Comparison of ENCODE assay signal across 21 cellular contexts in the genomic region with DNA sequence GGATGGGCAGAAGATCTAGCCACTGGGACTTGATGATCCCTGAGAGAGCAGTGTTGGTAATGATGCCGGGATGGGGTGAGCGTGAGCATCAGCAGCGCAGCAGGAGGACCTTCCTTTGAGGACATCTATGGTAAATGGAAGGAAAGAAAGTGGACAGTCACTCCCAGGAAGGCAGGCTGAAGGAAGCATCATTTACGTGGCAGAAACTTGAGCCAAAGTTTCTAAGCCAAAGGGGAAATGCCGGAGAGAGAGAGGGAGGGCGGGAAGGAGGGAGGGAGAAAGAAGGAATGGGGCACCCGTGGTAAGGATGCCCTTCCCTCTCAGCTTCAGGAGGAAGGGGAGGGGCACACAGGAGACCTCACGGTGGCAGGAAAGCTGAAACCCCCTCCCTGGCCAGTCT.
DNase-seq lines count a peak whose midpoint lies in the region; ATAC-seq and TF ChIP-seq lines count a peak whose summit lies in the region.
"Had no signal": no experiment of that assay in that cellular context is flagged by ENCODE, and none has a peak within 500 bp of the region (broad histone marks: within the 10 kb centered on the region; RNA-seq: fewer than 3 reads in every experiment).

No MANE protein-coding gene starts in this region.

- H3K4me3 Mint-ChIP-seq in HFFc6 (no peak overlapping the region), brain (no peak overlapping the region)
- H3K4me3 Mint-ChIP-seq in natural killer cell treated with Interleukin-12 subunit alpha and Interleukin-12 subunit beta and Interleukin-15 and Interleukin-18, amount 100 ng/mL, for 72 hours: no peak overlapping the region
- H3K4me3 Mint-ChIP-seq: CD8-positive, alpha-beta T cell had no signal

- H3K27me3 Mint-ChIP-seq in HFFc6 (ENCODE audit: insufficient read depth) (0 out of 2 replicates have a peak, but pooled peaks cover 3% of the 10 kb centered on the region), brain (peaks cover 4% of the 10 kb centered on the region)
- H3K27me3 Mint-ChIP-seq in natural killer cell treated with Interleukin-12 subunit alpha and Interleukin-12 subunit beta and Interleukin-15 and Interleukin-18, amount 100 ng/mL, for 72 hours: no peaks in the 10 kb centered on the region

- H2AFZ ChIP-seq in ACC112 (ENCODE audit: low read length, unreplicated experiment): no peak overlapping the region

- peaks cover 8% of the 10 kb centered on the region; the same call in 1 of the 2 replicates for H3K36me3 ChIP-seq in ACC112 (ENCODE audit: insufficient read depth, low read length)
- H3K36me3 ChIP-seq in gastroesophageal sphincter: peaks cover 0 to 66% of the 10 kb centered on the region in 2 donors
- H3K36me3 ChIP-seq: HAP-1 had no signal

- H3K4me1 Mint-ChIP-seq in HFFc6 (ENCODE audit: low read depth) (peaks cover 11% of the 10 kb centered on the region), brain (peaks cover 51% of the 10 kb centered on the region)
- no peaks in the 10 kb centered on the region for H3K4me1 Mint-ChIP-seq in natural killer cell treated with Interleukin-12 subunit alpha and Interleukin-12 subunit beta and Interleukin-15 and Interleukin-18, amount 100 ng/mL, for 72 hours (ENCODE audit: low read depth in 2 of 2)

- TF ChIP-seq CTCF in HFFc6 (IDR thresholded peaks at IDR 0.05) (no peak), brain (conservative IDR thresholded peaks at IDR 0.05) (no peak), gastroesophageal sphincter (IDR thresholded peaks at IDR 0.05) (no peak)

- no peak for TF ChIP-seq POLR2A in gastroesophageal sphincter (IDR thresholded peaks at IDR 0.05)

- H3K27ac Mint-ChIP-seq in HFFc6: peak overlapping the region; percentile 72; the same call in 1 of the 2 replicates
- H3K27ac Mint-ChIP-seq in brain: peak overlapping the region in 4 of 5 experiments; percentile 6 to 18 (median 8)
- H3K27ac Mint-ChIP-seq in natural killer cell treated with Interleukin-12 subunit alpha and Interleukin-12 subunit beta and Interleukin-15 and Interleukin-18, amount 100 ng/mL, for 72 hours: no peak overlapping the region

- no peak for TF ChIP-seq EP300 in gastroesophageal sphincter (IDR thresholded peaks at IDR 0.05)

- H3K27ac ChIP-seq in ACC112 (ENCODE audit: low read depth, low read length) (peak overlapping the region; percentile 80), gastroesophageal sphincter (no peak overlapping the region)
- H3K27ac ChIP-seq: BLaER1 treated with 17β-estradiol and CSF1 and Interleukin-3, amounts not matched to agents 10 nM and 100 nM; KMS-11 had no signal

- no peaks in the 10 kb centered on the region for H3K9me3 ChIP-seq in gastroesophageal sphincter
- H3K9me3 ChIP-seq: BLaER1 treated with 17β-estradiol and CSF1 and Interleukin-3, amounts not matched to agents 10 nM and 100 nM; HAP-1 had no signal

- WGBS in gastroesophageal sphincter (ENCODE audit: low coverage in 1 of 2), 2 donors: 70 to 80% methylated on average over 2 to 8 of the region's 8 CpGs

- H3K4me1 ChIP-seq in ACC112 (ENCODE audit: control insufficient read depth, insufficient read depth, low read length, unreplicated experiment): peaks cover 25% of the 10 kb centered on the region
- H3K4me1 ChIP-seq in gastroesophageal sphincter: no peaks in the 10 kb centered on the region
- H3K4me1 ChIP-seq: HAP-1 had no signal

- DNase-seq in HFFc6 (no peak), iris pigment epithelial cell (ENCODE audit: low read depth) (peak; percentile 18), AG20443 (ENCODE audit: low spot score) (no peak)
- DNase-seq in stimulated activated CD4-positive, alpha-beta T cell treated with anti-CD3 and anti-CD28 coated beads, Interleukin-1b, Interleukin-23, amount 100 ng/mL, for 48 hours: no peak
- DNase-seq in natural killer cell treated with Interleukin-12 subunit alpha and Interleukin-12 subunit beta and Interleukin-15 and Interleukin-18, amount 100 ng/mL, for 72 hours (ENCODE audit: low spot score): no peak
- DNase-seq: CD8-positive, alpha-beta T cell; DND-41; NCI-H1105; NCI-H146; NCI-H2029; NCI-H2227 treated with DMSO at 0.1 percent for 48 hours; NCI-H510A; NCI-H748 treated with DMSO at 0.1 percent for 48 hours had no signal

- no peak for ATAC-seq in natural killer cell treated with Interleukin-12 subunit alpha and Interleukin-12 subunit beta and Interleukin-15 and Interleukin-18, amount 100 ng/mL, for 72 hours
- ATAC-seq in gastroesophageal sphincter: no peak
- ATAC-seq: CD8-positive, alpha-beta T cell; GM12878; Panc1 had no signal

- H3K36me3 Mint-ChIP-seq in HFFc6 (ENCODE audit: low read depth) (peaks cover 24% of the 10 kb centered on the region), brain (peaks cover 15% of the 10 kb centered on the region)
- no peaks in the 10 kb centered on the region for H3K36me3 Mint-ChIP-seq in natural killer cell treated with Interleukin-12 subunit alpha and Interleukin-12 subunit beta and Interleukin-15 and Interleukin-18, amount 100 ng/mL, for 72 hours

- no peaks in the 10 kb centered on the region for H3K27me3 ChIP-seq in ACC112 (ENCODE audit: insufficient read depth, low read length)
- H3K27me3 ChIP-seq in gastroesophageal sphincter: no peaks in the 10 kb centered on the region
- H3K27me3 ChIP-seq: BLaER1 treated with 17β-estradiol and CSF1 and Interleukin-3, amounts not matched to agents 10 nM and 100 nM had no signal

- no peaks in the 10 kb centered on the region for H3K9me3 Mint-ChIP-seq in HFFc6
- no peaks in the 10 kb centered on the region for H3K9me3 Mint-ChIP-seq in brain
- H3K9me3 Mint-ChIP-seq in natural killer cell treated with Interleukin-12 subunit alpha and Interleukin-12 subunit beta and Interleukin-15 and Interleukin-18, amount 100 ng/mL, for 72 hours: no peaks in the 10 kb centered on the region
- H3K9me3 Mint-ChIP-seq: CD8-positive, alpha-beta T cell had no signal

- H3K4me3 ChIP-seq in ACC112 (ENCODE audit: low read depth, low read length) (no peak overlapping the region), gastroesophageal sphincter (no peak overlapping the region)
- H3K4me3 ChIP-seq: BLaER1 treated with 17β-estradiol and CSF1 and Interleukin-3, amounts not matched to agents 10 nM and 100 nM; GM12878; HAP-1 had no signal

- no peaks in the 10 kb centered on the region for H3K79me2 ChIP-seq in ACC112 (ENCODE audit: control insufficient read depth, insufficient read depth, low read length, unreplicated experiment)

Comparison
In these comparisons a context has a peak if more than half of its experiments do, and no peak if none do; other contexts are left out.
1. H3K27ac Mint-ChIP-seq: peak in HFFc6 (single experiment) and brain (4 of 5); none in natural killer cell treated with Interleukin-12 subunit alpha and Interleukin-12 subunit beta and Interleukin-15 and Interleukin-18, amount 100 ng/mL, for 72 hours (0 of 2).